ENCODE assay signal across 1 cellular context in the genomic region with DNA sequence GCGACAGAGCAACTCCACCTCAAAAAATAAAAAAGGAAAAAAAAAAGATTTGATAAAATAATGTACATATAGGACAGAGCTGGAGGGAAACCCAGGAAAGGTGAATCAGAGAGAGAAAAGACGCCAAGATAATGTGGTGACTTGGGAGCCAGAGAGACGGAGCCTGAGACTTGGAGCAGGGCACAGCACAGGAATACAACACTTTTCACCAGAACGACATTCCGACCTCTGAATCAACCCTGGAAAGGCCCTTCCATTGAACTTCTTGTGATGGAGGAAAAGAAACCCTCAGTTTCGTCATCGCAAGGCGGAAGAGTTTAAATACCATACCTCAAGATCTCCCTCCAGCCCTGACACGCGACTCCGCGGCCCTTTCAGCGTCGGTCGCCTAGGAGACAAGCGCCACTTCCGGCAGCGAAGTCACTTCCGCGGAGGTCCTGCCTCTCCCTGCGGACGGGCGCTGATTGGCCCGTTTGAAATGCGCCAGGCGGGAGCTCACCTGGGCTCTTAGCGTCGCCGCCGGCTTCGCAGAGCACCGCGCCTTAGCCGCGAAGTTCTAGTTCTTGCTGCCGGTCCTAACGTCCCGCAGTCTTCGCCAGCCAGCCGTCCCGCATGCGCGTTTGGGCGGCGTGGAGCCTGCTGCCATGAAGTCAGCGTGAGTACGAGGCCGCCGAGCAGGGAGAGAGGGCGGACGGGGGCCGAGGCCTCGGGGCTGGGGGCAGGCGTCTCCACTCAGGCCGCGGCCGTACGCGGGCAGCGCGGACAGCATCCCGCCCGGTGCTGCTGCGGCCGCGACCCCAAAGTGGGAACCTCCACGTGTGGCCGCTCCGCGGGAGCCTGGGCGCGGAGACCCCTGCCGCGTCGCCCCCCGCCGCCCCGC.
A peak's percentile ranks its signal among the peaks of the same experiment; 100 is the strongest.
TF ChIP-seq lines count a peak whose summit lies in the region.

A gene (plus strand): TSS at position 528 of the 880 bp plus-strand sequence. CDS start 117 bp downstream, at position 645.

TF ChIP-seq in HEK293, 187 proteins besides CTCF, POLR2A, EP300 and RAD21 (continued from another document and continues in another):
- TF ChIP-seq, protein P1, sequence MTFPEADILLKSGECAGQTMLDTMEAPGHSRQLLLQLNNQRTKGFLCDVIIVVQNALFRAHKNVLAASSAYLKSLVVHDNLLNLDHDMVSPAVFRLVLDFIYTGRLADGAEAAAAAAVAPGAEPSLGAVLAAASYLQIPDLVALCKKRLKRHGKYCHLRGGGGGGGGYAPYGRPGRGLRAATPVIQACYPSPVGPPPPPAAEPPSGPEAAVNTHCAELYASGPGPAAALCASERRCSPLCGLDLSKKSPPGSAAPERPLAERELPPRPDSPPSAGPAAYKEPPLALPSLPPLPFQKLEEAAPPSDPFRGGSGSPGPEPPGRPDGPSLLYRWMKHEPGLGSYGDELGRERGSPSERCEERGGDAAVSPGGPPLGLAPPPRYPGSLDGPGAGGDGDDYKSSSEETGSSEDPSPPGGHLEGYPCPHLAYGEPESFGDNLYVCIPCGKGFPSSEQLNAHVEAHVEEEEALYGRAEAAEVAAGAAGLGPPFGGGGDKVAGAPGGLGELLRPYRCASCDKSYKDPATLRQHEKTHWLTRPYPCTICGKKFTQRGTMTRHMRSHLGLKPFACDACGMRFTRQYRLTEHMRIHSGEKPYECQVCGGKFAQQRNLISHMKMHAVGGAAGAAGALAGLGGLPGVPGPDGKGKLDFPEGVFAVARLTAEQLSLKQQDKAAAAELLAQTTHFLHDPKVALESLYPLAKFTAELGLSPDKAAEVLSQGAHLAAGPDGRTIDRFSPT (tag by site-specific recombination; IDR thresholded peaks at IDR 0.05), result no peak
- TF ChIP-seq YY1 (tag by site-specific recombination; IDR thresholded peaks at IDR 0.05) (peak; percentile 44), ZNF2 (tag by site-specific recombination; IDR thresholded peaks at IDR 0.05) (no peak), GLIS1 (tag by site-specific recombination; IDR thresholded peaks at IDR 0.05) (peak; percentile 86), ZNF514 (tag by site-specific recombination; IDR thresholded peaks at IDR 0.05) (no peak), SCRT2 (tag by site-specific recombination; IDR thresholded peaks at IDR 0.05) (no peak), ZNF530 (tag by site-specific recombination; IDR thresholded peaks at IDR 0.05; ENCODE audit: low read depth) (no peak), ZNF423 (tag by site-specific recombination; IDR thresholded peaks at IDR 0.05) (no peak), GLI2 (tag by site-specific recombination; IDR thresholded peaks at IDR 0.05; ENCODE audit: borderline replicate concordance, low read depth) (no peak), ZNF561 (tag by site-specific recombination; IDR thresholded peaks at IDR 0.05; ENCODE audit: borderline replicate concordance) (peak; percentile 64), ZNF146 (tag by site-specific recombination; IDR thresholded peaks at IDR 0.05) (no peak), KLF1 (tag by site-specific recombination; IDR thresholded peaks at IDR 0.05) (peak; percentile 67), ZBTB7A (tag by site-specific recombination; IDR thresholded peaks at IDR 0.05; ENCODE audit: low read depth) (no peak), MZF1 (tag by site-specific recombination; IDR thresholded peaks at IDR 0.05; ENCODE audit: borderline replicate concordance) (no peak), ZNF354C (tag by site-specific recombination; IDR thresholded peaks at IDR 0.05; ENCODE audit: borderline replicate concordance, low read depth) (no peak), ZBTB48 (tag by site-specific recombination; IDR thresholded peaks at IDR 0.05) (no peak; the same call in 1 of the 2 replicates), ZFP37 (tag by site-specific recombination; IDR thresholded peaks at IDR 0.05) (0 out of 2 replicates have a peak, but pooled peaks have one; percentile 32), ZNF600 (tag by site-specific recombination; IDR thresholded peaks at IDR 0.05) (peak; percentile 81), ZNF112 (tag by site-specific recombination; IDR thresholded peaks at IDR 0.05) (no peak), ZNF768 (tag by site-specific recombination; IDR thresholded peaks at IDR 0.05) (0 out of 2 replicates have a peak, but pooled peaks have one; percentile 28), EGR2 (tag by site-specific recombination; IDR thresholded peaks at IDR 0.05; ENCODE audit: low read depth) (no peak), SALL2 (tag by site-specific recombination; IDR thresholded peaks at IDR 0.05; ENCODE audit: borderline replicate concordance) (no peak), ZNF23 (tag by site-specific recombination; IDR thresholded peaks at IDR 0.05; ENCODE audit: borderline replicate concordance) (no peak), ZNF433 (tag by site-specific recombination; IDR thresholded peaks at IDR 0.05; ENCODE audit: low read depth) (no peak), KLF9 (tag by site-specific recombination; IDR thresholded peaks at IDR 0.05; ENCODE audit: low read depth) (no peak), ZIC2 (tag by site-specific recombination; IDR thresholded peaks at IDR 0.05) (peak; percentile 72; the same call in 1 of the 2 replicates), ZNF366 (tag by site-specific recombination; conservative IDR thresholded peaks at IDR 0.05) (peak; percentile 74), ZNF791 (tag by site-specific recombination; IDR thresholded peaks at IDR 0.05) (no peak), ZNF19 (tag by site-specific recombination; IDR thresholded peaks at IDR 0.05; ENCODE audit: low read depth) (no peak), GLIS2 (tag by site-specific recombination; IDR thresholded peaks at IDR 0.05) (peak; percentile 90), ZNF416 (tag by site-specific recombination; IDR thresholded peaks at IDR 0.05) (no peak), ZSCAN16 (tag by site-specific recombination; IDR thresholded peaks at IDR 0.05) (no peak; the same call in 1 of the 2 replicates), ZNF560 (tag by site-specific recombination; IDR thresholded peaks at IDR 0.05; ENCODE audit: borderline replicate concordance) (no peak), ZBTB17 (tag by site-specific recombination; IDR thresholded peaks at IDR 0.05) (peak; percentile 93), ZNF701 (tag by site-specific recombination; IDR thresholded peaks at IDR 0.05) (no peak)
- TF ChIP-seq, protein P2, sequence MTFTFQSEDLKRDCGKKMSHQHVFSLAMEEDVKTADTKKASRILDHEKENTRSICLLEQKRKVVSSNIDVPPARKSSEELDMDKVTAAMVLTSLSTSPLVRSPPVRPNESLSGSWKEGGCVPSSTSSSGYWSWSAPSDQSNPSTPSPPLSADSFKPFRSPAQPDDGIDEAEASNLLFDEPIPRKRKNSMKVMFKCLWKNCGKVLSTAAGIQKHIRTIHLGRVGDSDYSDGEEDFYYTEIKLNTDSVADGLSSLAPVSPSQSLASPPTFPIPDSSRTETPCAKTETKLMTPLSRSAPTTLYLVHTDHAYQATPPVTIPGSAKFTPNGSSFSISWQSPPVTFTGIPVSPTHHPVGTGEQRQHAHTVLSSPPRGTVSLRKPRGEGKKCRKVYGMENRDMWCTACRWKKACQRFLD (tag by site-specific recombination; IDR thresholded peaks at IDR 0.05), result peak; percentile 67; the same call in 1 of the 2 replicates
- TF ChIP-seq, protein P3, sequence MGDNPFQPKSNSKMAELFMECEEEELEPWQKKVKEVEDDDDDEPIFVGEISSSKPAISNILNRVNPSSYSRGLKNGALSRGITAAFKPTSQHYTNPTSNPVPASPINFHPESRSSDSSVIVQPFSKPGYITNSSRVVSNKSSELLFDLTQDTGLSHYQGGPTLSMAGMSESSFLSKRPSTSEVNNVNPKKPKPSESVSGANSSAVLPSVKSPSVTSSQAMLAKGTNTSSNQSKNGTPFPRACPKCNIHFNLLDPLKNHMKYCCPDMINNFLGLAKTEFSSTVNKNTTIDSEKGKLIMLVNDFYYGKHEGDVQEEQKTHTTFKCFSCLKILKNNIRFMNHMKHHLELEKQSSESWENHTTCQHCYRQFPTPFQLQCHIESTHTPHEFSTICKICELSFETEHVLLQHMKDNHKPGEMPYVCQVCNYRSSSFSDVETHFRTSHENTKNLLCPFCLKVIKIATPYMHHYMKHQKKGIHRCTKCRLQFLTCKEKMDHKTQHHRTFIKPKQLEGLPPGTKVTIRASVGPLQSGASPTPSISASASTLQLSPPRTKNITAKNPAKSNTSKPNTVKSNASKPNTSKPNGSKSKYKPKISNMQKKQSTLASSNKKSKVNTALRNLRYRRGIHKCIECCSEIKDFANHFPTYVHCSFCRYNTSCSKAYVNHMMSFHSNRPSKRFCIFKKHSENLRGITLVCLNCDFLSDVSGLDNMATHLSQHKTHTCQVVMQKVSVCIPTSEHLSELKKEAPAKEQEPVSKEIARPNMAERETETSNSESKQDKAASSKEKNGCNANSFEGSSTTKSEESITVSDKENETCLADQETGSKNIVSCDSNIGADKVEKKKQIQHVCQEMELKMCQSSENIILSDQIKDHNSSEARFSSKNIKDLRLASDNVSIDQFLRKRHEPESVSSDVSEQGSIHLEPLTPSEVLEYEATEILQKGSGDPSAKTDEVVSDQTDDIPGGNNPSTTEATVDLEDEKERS (tag by site-specific recombination; IDR thresholded peaks at IDR 0.05), result 0 out of 2 replicates have a peak, but pooled peaks have one; percentile 7
- TF ChIP-seq, protein P4, sequence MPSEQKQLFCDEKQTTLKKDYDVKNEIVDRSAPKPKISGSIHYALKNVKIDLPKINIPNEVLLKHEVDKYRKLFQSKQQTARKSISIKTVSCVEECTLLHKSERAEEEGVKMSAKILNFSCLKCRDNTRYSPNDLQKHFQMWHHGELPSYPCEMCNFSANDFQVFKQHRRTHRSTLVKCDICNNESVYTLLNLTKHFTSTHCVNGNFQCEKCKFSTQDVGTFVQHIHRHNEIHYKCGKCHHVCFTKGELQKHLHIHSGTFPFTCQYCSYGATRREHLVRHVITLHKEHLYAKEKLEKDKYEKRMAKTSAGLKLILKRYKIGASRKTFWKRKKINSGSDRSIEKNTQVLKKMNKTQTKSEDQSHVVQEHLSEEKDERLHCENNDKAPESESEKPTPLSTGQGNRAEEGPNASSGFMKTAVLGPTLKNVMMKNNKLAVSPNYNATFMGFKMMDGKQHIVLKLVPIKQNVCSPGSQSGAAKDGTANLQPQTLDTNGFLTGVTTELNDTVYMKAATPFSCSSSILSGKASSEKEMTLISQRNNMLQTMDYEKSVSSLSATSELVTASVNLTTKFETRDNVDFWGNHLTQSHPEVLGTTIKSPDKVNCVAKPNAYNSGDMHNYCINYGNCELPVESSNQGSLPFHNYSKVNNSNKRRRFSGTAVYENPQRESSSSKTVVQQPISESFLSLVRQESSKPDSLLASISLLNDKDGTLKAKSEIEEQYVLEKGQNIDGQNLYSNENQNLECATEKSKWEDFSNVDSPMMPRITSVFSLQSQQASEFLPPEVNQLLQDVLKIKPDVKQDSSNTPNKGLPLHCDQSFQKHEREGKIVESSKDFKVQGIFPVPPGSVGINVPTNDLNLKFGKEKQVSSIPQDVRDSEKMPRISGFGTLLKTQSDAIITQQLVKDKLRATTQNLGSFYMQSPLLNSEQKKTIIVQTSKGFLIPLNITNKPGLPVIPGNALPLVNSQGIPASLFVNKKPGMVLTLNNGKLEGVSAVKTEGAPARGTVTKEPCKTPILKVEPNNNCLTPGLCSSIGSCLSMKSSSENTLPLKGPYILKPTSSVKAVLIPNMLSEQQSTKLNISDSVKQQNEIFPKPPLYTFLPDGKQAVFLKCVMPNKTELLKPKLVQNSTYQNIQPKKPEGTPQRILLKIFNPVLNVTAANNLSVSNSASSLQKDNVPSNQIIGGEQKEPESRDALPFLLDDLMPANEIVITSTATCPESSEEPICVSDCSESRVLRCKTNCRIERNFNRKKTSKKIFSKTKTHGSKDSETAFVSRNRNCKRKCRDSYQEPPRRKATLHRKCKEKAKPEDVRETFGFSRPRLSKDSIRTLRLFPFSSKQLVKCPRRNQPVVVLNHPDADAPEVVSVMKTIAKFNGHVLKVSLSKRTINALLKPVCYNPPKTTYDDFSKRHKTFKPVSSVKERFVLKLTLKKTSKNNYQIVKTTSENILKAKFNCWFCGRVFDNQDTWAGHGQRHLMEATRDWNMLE (tag by site-specific recombination; conservative IDR thresholded peaks at IDR 0.05; ENCODE audit: low read depth), result peak; percentile 66
- TF ChIP-seq, protein P5, sequence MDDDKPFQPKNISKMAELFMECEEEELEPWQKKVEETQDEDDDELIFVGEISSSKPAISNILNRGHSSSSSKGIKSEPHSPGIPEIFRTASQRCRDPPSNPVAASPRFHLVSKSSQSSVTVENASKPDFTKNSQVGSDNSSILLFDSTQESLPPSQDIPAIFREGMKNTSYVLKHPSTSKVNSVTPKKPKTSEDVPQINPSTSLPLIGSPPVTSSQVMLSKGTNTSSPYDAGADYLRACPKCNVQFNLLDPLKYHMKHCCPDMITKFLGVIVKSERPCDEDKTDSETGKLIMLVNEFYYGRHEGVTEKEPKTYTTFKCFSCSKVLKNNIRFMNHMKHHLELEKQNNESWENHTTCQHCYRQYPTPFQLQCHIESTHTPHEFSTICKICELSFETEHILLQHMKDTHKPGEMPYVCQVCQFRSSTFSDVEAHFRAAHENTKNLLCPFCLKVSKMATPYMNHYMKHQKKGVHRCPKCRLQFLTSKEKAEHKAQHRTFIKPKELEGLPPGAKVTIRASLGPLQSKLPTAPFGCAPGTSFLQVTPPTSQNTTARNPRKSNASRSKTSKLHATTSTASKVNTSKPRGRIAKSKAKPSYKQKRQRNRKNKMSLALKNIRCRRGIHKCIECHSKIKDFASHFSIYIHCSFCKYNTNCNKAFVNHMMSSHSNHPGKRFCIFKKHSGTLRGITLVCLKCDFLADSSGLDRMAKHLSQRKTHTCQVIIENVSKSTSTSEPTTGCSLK (tag by site-specific recombination; IDR thresholded peaks at IDR 0.05), result no peak
- TF ChIP-seq, protein P6, sequence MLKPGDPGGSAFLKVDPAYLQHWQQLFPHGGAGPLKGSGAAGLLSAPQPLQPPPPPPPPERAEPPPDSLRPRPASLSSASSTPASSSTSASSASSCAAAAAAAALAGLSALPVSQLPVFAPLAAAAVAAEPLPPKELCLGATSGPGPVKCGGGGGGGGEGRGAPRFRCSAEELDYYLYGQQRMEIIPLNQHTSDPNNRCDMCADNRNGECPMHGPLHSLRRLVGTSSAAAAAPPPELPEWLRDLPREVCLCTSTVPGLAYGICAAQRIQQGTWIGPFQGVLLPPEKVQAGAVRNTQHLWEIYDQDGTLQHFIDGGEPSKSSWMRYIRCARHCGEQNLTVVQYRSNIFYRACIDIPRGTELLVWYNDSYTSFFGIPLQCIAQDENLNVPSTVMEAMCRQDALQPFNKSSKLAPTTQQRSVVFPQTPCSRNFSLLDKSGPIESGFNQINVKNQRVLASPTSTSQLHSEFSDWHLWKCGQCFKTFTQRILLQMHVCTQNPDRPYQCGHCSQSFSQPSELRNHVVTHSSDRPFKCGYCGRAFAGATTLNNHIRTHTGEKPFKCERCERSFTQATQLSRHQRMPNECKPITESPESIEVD (tag by site-specific recombination; IDR thresholded peaks at IDR 0.05), result no peak
- TF ChIP-seq, protein P7, sequence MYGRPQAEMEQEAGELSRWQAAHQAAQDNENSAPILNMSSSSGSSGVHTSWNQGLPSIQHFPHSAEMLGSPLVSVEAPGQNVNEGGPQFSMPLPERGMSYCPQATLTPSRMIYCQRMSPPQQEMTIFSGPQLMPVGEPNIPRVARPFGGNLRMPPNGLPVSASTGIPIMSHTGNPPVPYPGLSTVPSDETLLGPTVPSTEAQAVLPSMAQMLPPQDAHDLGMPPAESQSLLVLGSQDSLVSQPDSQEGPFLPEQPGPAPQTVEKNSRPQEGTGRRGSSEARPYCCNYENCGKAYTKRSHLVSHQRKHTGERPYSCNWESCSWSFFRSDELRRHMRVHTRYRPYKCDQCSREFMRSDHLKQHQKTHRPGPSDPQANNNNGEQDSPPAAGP (tag by site-specific recombination; IDR thresholded peaks at IDR 0.05), result peak; percentile 73; the same call in 1 of the 2 replicates
